In the genomic region with DNA sequence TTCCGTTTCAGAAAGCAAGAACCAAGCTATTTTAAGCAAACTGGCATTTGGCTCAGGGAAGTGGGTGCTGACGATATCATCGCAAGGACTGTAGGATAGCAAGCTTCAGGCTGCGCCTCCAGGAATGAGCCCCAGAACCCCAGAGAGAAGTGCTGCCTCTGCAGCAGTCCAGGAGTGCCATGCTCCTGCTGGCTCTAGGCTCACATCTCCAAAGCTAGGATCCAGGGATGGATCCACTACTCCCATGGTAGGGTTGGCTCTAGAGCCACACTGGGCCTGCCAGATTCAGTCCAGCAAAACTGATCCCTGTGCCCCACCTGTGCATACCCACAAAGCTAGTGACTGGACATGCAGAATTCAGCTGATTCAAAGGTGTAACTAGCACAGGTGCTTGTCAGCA, we compare ENCODE assay signal across 16 cellular contexts.
DNase-seq lines count a peak whose midpoint lies in the region; ATAC-seq and TF ChIP-seq lines count a peak whose summit lies in the region.
"Had no signal": no experiment of that assay in that cellular context is flagged by ENCODE, and none has a peak within 500 bp of the region (broad histone marks: within the 10 kb centered on the region; RNA-seq: fewer than 3 reads in every experiment).

No MANE protein-coding gene starts in this region.

- no peak for ATAC-seq in GM21390 (IDR thresholded peaks at IDR 0.05; ENCODE audit: unreplicated experiment)
- ATAC-seq: CD8-positive, alpha-beta T cell had no signal

- peaks cover 8% of the 10 kb centered on the region for H3K4me1 Mint-ChIP-seq in type B pancreatic cell (ENCODE audit: unreplicated experiment)
- H3K4me1 Mint-ChIP-seq: B cell had no signal

- H3K79me1 ChIP-seq in trophoblast cell (ENCODE audit: low read length): no peaks in the 10 kb centered on the region

- no peaks in the 10 kb centered on the region for H3K36me3 Mint-ChIP-seq in type B pancreatic cell
- H3K36me3 Mint-ChIP-seq: CD8-positive, alpha-beta T cell had no signal

- H3K27me3 Mint-ChIP-seq in type B pancreatic cell: no peaks in the 10 kb centered on the region

- DNase-seq in Ammon's horn (ENCODE audit: low spot score) (peak; percentile 26), ascending aorta (ENCODE audit: low spot score in 2 of 2) (no peak), trophoblast cell (no peak), type B pancreatic cell (ENCODE audit: extremely low spot score, unreplicated experiment) (no peak), NCI-H2171 (lab: John Stamatoyannopoulos, UW) (no peak)
- no peak for DNase-seq in activated CD4-positive, alpha-beta T cell treated with anti-CD3 and anti-CD28 coated beads for 4 hours
- DNase-seq: 8988T; Calu3; CD8-positive, alpha-beta T cell; DMS79 treated with DMSO at 0.1 percent for 48 hours; GF-D8; HCEC 1CT had no signal

- H2BK120ac ChIP-seq in trophoblast cell (ENCODE audit: insufficient read depth, low read length, poor library complexity): no peak overlapping the region

- no peak overlapping the region for H4K91ac ChIP-seq in trophoblast cell (ENCODE audit: low read depth, low read length)

- no peak overlapping the region for H2BK5ac ChIP-seq in trophoblast cell (ENCODE audit: low read depth, low read length, poor library complexity)

- H3K4ac ChIP-seq in trophoblast cell (ENCODE audit: low read depth, low read length): no peak overlapping the region

- H3K4me1 ChIP-seq in ascending aorta: no peaks in the 10 kb centered on the region
- H3K4me1 ChIP-seq in trophoblast cell (ENCODE audit: control insufficient read depth in 1 of 2, insufficient read depth in 2 of 2, low read length in 2 of 2): no peaks in the 10 kb centered on the region

- no peak overlapping the region for H3K18ac ChIP-seq in trophoblast cell (ENCODE audit: low read length)

- no peaks in the 10 kb centered on the region for H3K36me3 ChIP-seq in ascending aorta
- H3K36me3 ChIP-seq in trophoblast cell (ENCODE audit: control insufficient read depth in 1 of 2, insufficient read depth in 2 of 2, low read length in 2 of 2): no peaks in the 10 kb centered on the region
- H3K36me3 ChIP-seq: BLaER1 treated with 17β-estradiol and CSF1 and Interleukin-3, amounts not matched to agents 10 nM and 100 nM had no signal

- no CpG with 5 or more reads among the region's 4 CpGs for WGBS in trophoblast cell (ENCODE audit: extremely low coverage, insufficient coverage, insufficient read length)

- no peak overlapping the region for H3K14ac ChIP-seq in trophoblast cell (ENCODE audit: low read length)

- H3K4me3 Mint-ChIP-seq in type B pancreatic cell: no peak overlapping the region
- H3K4me3 Mint-ChIP-seq: B cell; CD8-positive, alpha-beta T cell had no signal

- TF ChIP-seq CTCF in ascending aorta (IDR thresholded peaks at IDR 0.05) (no peak), type B pancreatic cell (conservative IDR thresholded peaks at IDR 0.05) (no peak)

- no peaks in the 10 kb centered on the region for H3K27me3 ChIP-seq in ascending aorta
- H3K27me3 ChIP-seq in trophoblast cell (ENCODE audit: insufficient read depth, low read length): no peaks in the 10 kb centered on the region
- H3K27me3 ChIP-seq: BLaER1 treated with 17β-estradiol and CSF1 and Interleukin-3, amounts not matched to agents 10 nM and 100 nM had no signal

- H3K27ac ChIP-seq in ascending aorta (peak overlapping the region; percentile 29 to 49), trophoblast cell (ENCODE audit: low read depth, low read length) (no peak overlapping the region)
- H3K27ac ChIP-seq: BLaER1 treated with 17β-estradiol and CSF1 and Interleukin-3, amounts not matched to agents 10 nM and 100 nM; HL-60 had no signal

- H3K9ac ChIP-seq in trophoblast cell (ENCODE audit: low read length): peak overlapping the region; percentile 4
- H3K9ac ChIP-seq: BLaER1 treated with 17β-estradiol and CSF1 and Interleukin-3, amounts not matched to agents 10 nM and 100 nM had no signal

- H3K9me3 ChIP-seq in ascending aorta (no peaks in the 10 kb centered on the region), trophoblast cell (ENCODE audit: insufficient read depth, low read depth, low read length) (peaks cover 3% of the 10 kb centered on the region)
- H3K9me3 ChIP-seq: BLaER1 treated with 17β-estradiol and CSF1 and Interleukin-3, amounts not matched to agents 10 nM and 100 nM had no signal

- no peaks in the 10 kb centered on the region for H3K9me3 Mint-ChIP-seq in type B pancreatic cell
- H3K9me3 Mint-ChIP-seq: CD8-positive, alpha-beta T cell had no signal

- H3K79me2 ChIP-seq in trophoblast cell (ENCODE audit: control insufficient read depth, insufficient read depth, low read length, poor library complexity): no peaks in the 10 kb centered on the region

- no peak overlapping the region for H2BK12ac ChIP-seq in trophoblast cell (ENCODE audit: low read length)

- H2AK5ac ChIP-seq in trophoblast cell (ENCODE audit: low read length): no peak overlapping the region

- H3K4me3 ChIP-seq in ascending aorta (no peak overlapping the region), trophoblast cell (ENCODE audit: low read depth, low read length) (no peak overlapping the region)
- H3K4me3 ChIP-seq: BLaER1 treated with 17β-estradiol and CSF1 and Interleukin-3, amounts not matched to agents 10 nM and 100 nM had no signal

- no peak overlapping the region for H4K8ac ChIP-seq in trophoblast cell (ENCODE audit: low read depth, low read length)

- peak overlapping the region; percentile 22 for H3K27ac Mint-ChIP-seq in type B pancreatic cell
- H3K27ac Mint-ChIP-seq: B cell; CD8-positive, alpha-beta T cell had no signal

- no peak overlapping the region for H2AFZ ChIP-seq in trophoblast cell (ENCODE audit: insufficient read depth, low read length, poor library complexity)

- no peak overlapping the region for H3K23ac ChIP-seq in trophoblast cell (ENCODE audit: low read length)

- intact Hi-C loops in ascending aorta (cut with DNase I): loop anchor here (5.0 kb wide), 1 partner anchor 80 kb away; no protein-coding TSS in a partner anchor

- H3K4me2 ChIP-seq in trophoblast cell (ENCODE audit: low read length): no peak overlapping the region
- H3K4me2 ChIP-seq: BLaER1 treated with 17β-estradiol and CSF1 and Interleukin-3, amounts not matched to agents 10 nM and 100 nM had no signal

- no peak overlapping the region for H4K12ac ChIP-seq in trophoblast cell (ENCODE audit: low read depth, low read length)
